ENCODE assay signal across 1 cellular context in the genomic region with DNA sequence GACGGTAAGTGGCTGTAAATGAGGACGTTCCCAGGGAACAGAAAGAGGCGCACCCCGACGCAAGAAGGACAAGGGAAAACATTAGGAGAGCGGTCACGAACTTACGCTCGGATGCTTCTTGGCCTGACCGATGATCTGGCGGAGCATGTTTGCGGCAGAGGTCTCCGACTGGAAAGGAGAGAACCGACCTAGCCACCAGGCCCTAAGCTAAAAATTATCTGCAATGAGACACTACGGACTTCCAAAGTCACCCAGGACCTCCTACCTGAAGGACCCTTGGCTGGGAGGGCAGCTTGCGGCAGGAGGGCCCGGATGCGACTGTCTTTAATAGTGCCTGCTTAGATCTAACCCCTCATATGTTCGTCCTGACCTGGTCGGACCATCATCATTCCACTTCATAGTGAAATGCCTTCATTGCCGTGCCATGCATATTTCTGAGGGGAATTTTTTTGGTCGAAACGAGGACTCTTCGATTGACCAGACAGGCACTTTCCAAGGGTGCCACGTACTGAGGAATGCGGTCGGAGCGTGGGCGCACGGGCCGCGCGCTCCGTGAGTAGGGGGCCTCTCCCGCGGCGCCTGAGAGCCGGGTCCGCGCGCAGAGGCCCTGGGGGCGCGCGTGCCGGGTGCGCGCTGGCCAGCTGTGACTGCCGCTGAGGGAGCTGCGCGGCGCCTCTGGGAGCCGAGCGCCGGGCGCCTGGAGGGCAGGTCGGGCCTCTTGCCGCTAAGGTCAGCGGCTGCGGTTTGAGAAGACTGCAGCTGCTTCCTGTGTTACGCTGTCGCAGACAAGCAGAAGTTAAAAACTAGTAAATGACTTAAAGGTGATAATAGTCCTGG.
TF ChIP-seq lines count a peak whose summit lies in the region.

No MANE protein-coding gene starts in this region.

TF ChIP-seq in K562, 482 proteins besides CTCF, POLR2A, EP300 and RAD21 (continued from another document and continues in another):
- TF ChIP-seq, protein P1, sequence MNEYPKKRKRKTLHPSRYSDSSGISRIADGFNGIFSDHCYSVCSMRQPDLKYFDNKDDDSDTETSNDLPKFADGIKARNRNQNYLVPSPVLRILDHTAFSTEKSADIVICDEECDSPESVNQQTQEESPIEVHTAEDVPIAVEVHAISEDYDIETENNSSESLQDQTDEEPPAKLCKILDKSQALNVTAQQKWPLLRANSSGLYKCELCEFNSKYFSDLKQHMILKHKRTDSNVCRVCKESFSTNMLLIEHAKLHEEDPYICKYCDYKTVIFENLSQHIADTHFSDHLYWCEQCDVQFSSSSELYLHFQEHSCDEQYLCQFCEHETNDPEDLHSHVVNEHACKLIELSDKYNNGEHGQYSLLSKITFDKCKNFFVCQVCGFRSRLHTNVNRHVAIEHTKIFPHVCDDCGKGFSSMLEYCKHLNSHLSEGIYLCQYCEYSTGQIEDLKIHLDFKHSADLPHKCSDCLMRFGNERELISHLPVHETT (CRISPR knock-in tag; conservative IDR thresholded peaks at IDR 0.05 in 1 of 2, IDR thresholded peaks at IDR 0.05 in 1 of 2) = peak in 1 of 2 experiments; percentile 95; a peak in 2 of 4 replicates
- TF ChIP-seq FOXK1 (CRISPR knock-in tag; IDR thresholded peaks at IDR 0.05; ENCODE audit: borderline replicate concordance) (0 out of 2 replicates have a peak, but pooled peaks have one; percentile 31), SRF (CRISPR knock-in tag; IDR thresholded peaks at IDR 0.05) (no peak; a peak in 1 of 4 replicates), HDAC3 (IDR thresholded peaks at IDR 0.05; ENCODE audit: borderline replicate concordance, partially characterized antibody) (peak; percentile 14), PHF20 (IDR thresholded peaks at IDR 0.05; ENCODE audit: partially characterized antibody) (no peak), BRF1 (IDR thresholded peaks at IDR 0.05; ENCODE audit: borderline replicate concordance, extremely low read depth, insufficient read length) (no peak), ZNF79 (CRISPR knock-in tag; IDR thresholded peaks at IDR 0.05; ENCODE audit: low read depth) (no peak), KHSRP (IDR thresholded peaks at IDR 0.05) (0 out of 2 replicates have a peak, but pooled peaks have one; percentile 10), CHD1 (IDR thresholded peaks at IDR 0.05; ENCODE audit: low read length) (no peak), POU5F1 (IDR thresholded peaks at IDR 0.05; ENCODE audit: borderline replicate concordance, low read depth, low read length, partially characterized antibody) (peak; percentile 37), RBM17 (IDR thresholded peaks at IDR 0.05; ENCODE audit: borderline replicate concordance, low read depth, low read length) (no peak), SRSF3 (IDR thresholded peaks at IDR 0.05; ENCODE audit: insufficient read depth, low read length) (no peak), U2AF2 (optimal IDR thresholded peaks at IDR 0.05; ENCODE audit: low read depth, low read length) (no peak), SNIP1 (IDR thresholded peaks at IDR 0.05; ENCODE audit: low read depth) (no peak), MAFF (IDR thresholded peaks at IDR 0.05; ENCODE audit: low read length) (no peak; the same call in 1 of the 2 replicates), HIVEP1 (CRISPR knock-in tag; IDR thresholded peaks at IDR 0.05) (no peak), ZNF384 (IDR thresholded peaks at IDR 0.05; ENCODE audit: low read depth, low read length) (no peak), HMG20B (CRISPR knock-in tag; IDR thresholded peaks at IDR 0.05) (no peak), MCM3 (IDR thresholded peaks at IDR 0.05) (no peak), RFX5 (IDR thresholded peaks at IDR 0.05; ENCODE audit: low read depth, low read length) (no peak), WHSC1 (IDR thresholded peaks at IDR 0.05; ENCODE audit: low read length) (no peak), ZNF146 (CRISPR knock-in tag; IDR thresholded peaks at IDR 0.05; ENCODE audit: unreplicated experiment) (no peak), ZNF57 (CRISPR knock-in tag; IDR thresholded peaks at IDR 0.05) (no peak), KDM5B (IDR thresholded peaks at IDR 0.05; ENCODE audit: insufficient replicate concordance, low read depth, low read length) (peak; percentile 98), GABPB1 (CRISPR knock-in tag; IDR thresholded peaks at IDR 0.05) (peak; percentile 76), NBN (IDR thresholded peaks at IDR 0.05; ENCODE audit: low read depth) (peak; percentile 69; the same call in 1 of the 2 replicates), ZNF282 (CRISPR knock-in tag; IDR thresholded peaks at IDR 0.05) (no peak)
- TF ChIP-seq, protein P2, sequence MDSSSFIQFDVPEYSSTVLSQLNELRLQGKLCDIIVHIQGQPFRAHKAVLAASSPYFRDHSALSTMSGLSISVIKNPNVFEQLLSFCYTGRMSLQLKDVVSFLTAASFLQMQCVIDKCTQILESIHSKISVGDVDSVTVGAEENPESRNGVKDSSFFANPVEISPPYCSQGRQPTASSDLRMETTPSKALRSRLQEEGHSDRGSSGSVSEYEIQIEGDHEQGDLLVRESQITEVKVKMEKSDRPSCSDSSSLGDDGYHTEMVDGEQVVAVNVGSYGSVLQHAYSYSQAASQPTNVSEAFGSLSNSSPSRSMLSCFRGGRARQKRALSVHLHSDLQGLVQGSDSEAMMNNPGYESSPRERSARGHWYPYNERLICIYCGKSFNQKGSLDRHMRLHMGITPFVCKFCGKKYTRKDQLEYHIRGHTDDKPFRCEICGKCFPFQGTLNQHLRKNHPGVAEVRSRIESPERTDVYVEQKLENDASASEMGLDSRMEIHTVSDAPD (CRISPR knock-in tag; IDR thresholded peaks at IDR 0.05) = no peak
- TF ChIP-seq, protein P3, sequence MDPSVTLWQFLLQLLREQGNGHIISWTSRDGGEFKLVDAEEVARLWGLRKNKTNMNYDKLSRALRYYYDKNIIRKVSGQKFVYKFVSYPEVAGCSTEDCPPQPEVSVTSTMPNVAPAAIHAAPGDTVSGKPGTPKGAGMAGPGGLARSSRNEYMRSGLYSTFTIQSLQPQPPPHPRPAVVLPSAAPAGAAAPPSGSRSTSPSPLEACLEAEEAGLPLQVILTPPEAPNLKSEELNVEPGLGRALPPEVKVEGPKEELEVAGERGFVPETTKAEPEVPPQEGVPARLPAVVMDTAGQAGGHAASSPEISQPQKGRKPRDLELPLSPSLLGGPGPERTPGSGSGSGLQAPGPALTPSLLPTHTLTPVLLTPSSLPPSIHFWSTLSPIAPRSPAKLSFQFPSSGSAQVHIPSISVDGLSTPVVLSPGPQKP (CRISPR knock-in tag; IDR thresholded peaks at IDR 0.05) = no peak
- TF ChIP-seq, protein P4, sequence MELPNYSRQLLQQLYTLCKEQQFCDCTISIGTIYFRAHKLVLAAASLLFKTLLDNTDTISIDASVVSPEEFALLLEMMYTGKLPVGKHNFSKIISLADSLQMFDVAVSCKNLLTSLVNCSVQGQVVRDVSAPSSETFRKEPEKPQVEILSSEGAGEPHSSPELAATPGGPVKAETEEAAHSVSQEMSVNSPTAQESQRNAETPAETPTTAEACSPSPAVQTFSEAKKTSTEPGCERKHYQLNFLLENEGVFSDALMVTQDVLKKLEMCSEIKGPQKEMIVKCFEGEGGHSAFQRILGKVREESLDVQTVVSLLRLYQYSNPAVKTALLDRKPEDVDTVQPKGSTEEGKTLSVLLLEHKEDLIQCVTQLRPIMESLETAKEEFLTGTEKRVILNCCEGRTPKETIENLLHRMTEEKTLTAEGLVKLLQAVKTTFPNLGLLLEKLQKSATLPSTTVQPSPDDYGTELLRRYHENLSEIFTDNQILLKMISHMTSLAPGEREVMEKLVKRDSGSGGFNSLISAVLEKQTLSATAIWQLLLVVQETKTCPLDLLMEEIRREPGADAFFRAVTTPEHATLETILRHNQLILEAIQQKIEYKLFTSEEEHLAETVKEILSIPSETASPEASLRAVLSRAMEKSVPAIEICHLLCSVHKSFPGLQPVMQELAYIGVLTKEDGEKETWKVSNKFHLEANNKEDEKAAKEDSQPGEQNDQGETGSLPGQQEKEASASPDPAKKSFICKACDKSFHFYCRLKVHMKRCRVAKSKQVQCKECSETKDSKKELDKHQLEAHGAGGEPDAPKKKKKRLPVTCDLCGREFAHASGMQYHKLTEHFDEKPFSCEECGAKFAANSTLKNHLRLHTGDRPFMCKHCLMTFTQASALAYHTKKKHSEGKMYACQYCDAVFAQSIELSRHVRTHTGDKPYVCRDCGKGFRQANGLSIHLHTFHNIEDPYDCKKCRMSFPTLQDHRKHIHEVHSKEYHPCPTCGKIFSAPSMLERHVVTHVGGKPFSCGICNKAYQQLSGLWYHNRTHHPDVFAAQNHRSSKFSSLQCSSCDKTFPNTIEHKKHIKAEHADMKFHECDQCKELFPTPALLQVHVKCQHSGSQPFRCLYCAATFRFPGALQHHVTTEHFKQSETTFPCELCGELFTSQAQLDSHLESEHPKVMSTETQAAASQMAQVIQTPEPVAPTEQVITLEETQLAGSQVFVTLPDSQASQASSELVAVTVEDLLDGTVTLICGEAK (IDR thresholded peaks at IDR 0.05) = no peak
- TF ChIP-seq, protein P4 (CRISPR knock-in tag; IDR thresholded peaks at IDR 0.05) = no peak
- TF ChIP-seq, protein P5, sequence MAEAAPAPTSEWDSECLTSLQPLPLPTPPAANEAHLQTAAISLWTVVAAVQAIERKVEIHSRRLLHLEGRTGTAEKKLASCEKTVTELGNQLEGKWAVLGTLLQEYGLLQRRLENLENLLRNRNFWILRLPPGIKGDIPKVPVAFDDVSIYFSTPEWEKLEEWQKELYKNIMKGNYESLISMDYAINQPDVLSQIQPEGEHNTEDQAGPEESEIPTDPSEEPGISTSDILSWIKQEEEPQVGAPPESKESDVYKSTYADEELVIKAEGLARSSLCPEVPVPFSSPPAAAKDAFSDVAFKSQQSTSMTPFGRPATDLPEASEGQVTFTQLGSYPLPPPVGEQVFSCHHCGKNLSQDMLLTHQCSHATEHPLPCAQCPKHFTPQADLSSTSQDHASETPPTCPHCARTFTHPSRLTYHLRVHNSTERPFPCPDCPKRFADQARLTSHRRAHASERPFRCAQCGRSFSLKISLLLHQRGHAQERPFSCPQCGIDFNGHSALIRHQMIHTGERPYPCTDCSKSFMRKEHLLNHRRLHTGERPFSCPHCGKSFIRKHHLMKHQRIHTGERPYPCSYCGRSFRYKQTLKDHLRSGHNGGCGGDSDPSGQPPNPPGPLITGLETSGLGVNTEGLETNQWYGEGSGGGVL (CRISPR knock-in tag; IDR thresholded peaks at IDR 0.05) = no peak
- TF ChIP-seq, protein P6, sequence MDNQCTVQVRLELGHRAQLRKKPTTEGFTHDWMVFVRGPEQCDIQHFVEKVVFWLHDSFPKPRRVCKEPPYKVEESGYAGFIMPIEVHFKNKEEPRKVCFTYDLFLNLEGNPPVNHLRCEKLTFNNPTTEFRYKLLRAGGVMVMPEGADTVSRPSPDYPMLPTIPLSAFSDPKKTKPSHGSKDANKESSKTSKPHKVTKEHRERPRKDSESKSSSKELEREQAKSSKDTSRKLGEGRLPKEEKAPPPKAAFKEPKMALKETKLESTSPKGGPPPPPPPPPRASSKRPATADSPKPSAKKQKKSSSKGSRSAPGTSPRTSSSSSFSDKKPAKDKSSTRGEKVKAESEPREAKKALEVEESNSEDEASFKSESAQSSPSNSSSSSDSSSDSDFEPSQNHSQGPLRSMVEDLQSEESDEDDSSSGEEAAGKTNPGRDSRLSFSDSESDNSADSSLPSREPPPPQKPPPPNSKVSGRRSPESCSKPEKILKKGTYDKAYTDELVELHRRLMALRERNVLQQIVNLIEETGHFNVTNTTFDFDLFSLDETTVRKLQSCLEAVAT (IDR thresholded peaks at IDR 0.05) = peak; percentile 86 to 90
- TF ChIP-seq, protein P7, sequence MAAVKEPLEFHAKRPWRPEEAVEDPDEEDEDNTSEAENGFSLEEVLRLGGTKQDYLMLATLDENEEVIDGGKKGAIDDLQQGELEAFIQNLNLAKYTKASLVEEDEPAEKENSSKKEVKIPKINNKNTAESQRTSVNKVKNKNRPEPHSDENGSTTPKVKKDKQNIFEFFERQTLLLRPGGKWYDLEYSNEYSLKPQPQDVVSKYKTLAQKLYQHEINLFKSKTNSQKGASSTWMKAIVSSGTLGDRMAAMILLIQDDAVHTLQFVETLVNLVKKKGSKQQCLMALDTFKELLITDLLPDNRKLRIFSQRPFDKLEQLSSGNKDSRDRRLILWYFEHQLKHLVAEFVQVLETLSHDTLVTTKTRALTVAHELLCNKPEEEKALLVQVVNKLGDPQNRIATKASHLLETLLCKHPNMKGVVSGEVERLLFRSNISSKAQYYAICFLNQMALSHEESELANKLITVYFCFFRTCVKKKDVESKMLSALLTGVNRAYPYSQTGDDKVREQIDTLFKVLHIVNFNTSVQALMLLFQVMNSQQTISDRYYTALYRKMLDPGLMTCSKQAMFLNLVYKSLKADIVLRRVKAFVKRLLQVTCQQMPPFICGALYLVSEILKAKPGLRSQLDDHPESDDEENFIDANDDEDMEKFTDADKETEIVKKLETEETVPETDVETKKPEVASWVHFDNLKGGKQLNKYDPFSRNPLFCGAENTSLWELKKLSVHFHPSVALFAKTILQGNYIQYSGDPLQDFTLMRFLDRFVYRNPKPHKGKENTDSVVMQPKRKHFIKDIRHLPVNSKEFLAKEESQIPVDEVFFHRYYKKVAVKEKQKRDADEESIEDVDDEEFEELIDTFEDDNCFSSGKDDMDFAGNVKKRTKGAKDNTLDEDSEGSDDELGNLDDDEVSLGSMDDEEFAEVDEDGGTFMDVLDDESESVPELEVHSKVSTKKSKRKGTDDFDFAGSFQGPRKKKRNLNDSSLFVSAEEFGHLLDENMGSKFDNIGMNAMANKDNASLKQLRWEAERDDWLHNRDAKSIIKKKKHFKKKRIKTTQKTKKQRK (IDR thresholded peaks at IDR 0.05; ENCODE audit: borderline replicate concordance, low read depth, low read length) = no peak
